Comparison of ENCODE assay signal across 1 cellular context in genomic region chr1:167697667-167698141, GRCh38.
TF ChIP-seq lines count a peak whose summit lies in the region.

No MANE protein-coding gene starts in this region.

TF ChIP-seq in HepG2, 621 proteins besides CTCF, POLR2A, EP300 and RAD21 (continued from another document):
- TF ChIP-seq SNAPC4 (CRISPR knock-in tag; IDR thresholded peaks at IDR 0.05) (no peak), ARNT2 (CRISPR knock-in tag; IDR thresholded peaks at IDR 0.05; ENCODE audit: low read depth) (no peak), SCMH1 (CRISPR knock-in tag; IDR thresholded peaks at IDR 0.05; ENCODE audit: borderline replicate concordance) (no peak), ZNF549 (CRISPR knock-in tag; IDR thresholded peaks at IDR 0.05) (no peak), ZBTB42 (CRISPR knock-in tag; IDR thresholded peaks at IDR 0.05) (no peak), SIX1 (CRISPR knock-in tag; IDR thresholded peaks at IDR 0.05; ENCODE audit: borderline replicate concordance) (no peak), ZNF230 (CRISPR knock-in tag; IDR thresholded peaks at IDR 0.05) (no peak), ZNF367 (CRISPR knock-in tag; IDR thresholded peaks at IDR 0.05; ENCODE audit: borderline replicate concordance) (no peak)
